22 cellular contexts compared by ENCODE assay signal in genomic region chr16:79419148-79419547, GRCh38.
DNase-seq lines count a peak whose midpoint lies in the region; ATAC-seq, FAIRE-seq and TF ChIP-seq lines count a peak whose summit lies in the region.
"Had no signal": no experiment of that assay in that cellular context is flagged by ENCODE, and none has a peak within 500 bp of the region (broad histone marks: within the 10 kb centered on the region; RNA-seq: fewer than 3 reads in every experiment).

No MANE protein-coding gene starts in this region.

- TF ChIP-seq POLR2A in A549 (IDR thresholded peaks at IDR 0.05; ENCODE audit: low read length): no peak

- TF ChIP-seq CTCF in A549 (IDR thresholded peaks at IDR 0.05) (no peak), left ventricle myocardium inferior (IDR thresholded peaks at IDR 0.05; ENCODE audit: borderline replicate concordance) (no peak), parathyroid adenoma (IDR thresholded peaks at IDR 0.05) (no peak), GM10266 (IDR thresholded peaks at IDR 0.05; ENCODE audit: control insufficient read depth, insufficient read depth, low read depth, missing control alignments) (no peak)

- no peak overlapping the region for H3K9ac ChIP-seq in parathyroid adenoma

- DNase-seq in A549 (ENCODE audit: low read depth in 1 of 2, low spot score in 1 of 2) (no peak), CD1c-positive myeloid dendritic cell (ENCODE audit: extremely low spot score) (peak; percentile 78), left ventricle myocardium inferior (no peak), NCI-H82 treated with DMSO at 0.1 percent for 48 hours (lab: John Stamatoyannopoulos, UW; ENCODE audit: unreplicated experiment) (no peak), GM10266 (ENCODE audit: extremely low spot score) (no peak)
- DNase-seq: ACHN, DMS 273 treated with DMSO at 0.1 percent for 48 hours, GDM1, H9, Kasumi-1, MG63, NCI-H1048, NCI-H1436, NCI-H1930, NCI-H226, NCI-H82, PC-9 had no signal

- H3K4me3 ChIP-seq in A549: no peak overlapping the region
- H3K4me3 ChIP-seq in left ventricle myocardium inferior: no peak overlapping the region
- H3K4me3 ChIP-seq in parathyroid adenoma (ENCODE audit: low read depth, low read length): no peak overlapping the region
- H3K4me3 ChIP-seq: MG63, PC-9, SJSA1 had no signal

- H3K36me3 ChIP-seq in left ventricle myocardium inferior (no peaks in the 10 kb centered on the region), parathyroid adenoma (ENCODE audit: control insufficient read depth, insufficient read depth, low read length) (no peaks in the 10 kb centered on the region)
- H3K36me3 ChIP-seq: MG63, SJSA1 had no signal

- CTCF ChIA-PET in A549 (lab: Yijun Ruan, JAX): no interaction called here

- intact Hi-C loops in left ventricle myocardium inferior (cut with micrococcal nuclease): no loop called here

- FAIRE-seq in A549 (lab: Jason Lieb, UNC): no peak
- FAIRE-seq: HTR-8/SVneo had no signal

- no peak for TF ChIP-seq RAD21 in A549 (conservative IDR thresholded peaks at IDR 0.05 in 1 of 2, IDR thresholded peaks at IDR 0.05 in 1 of 2)

- H3K79me2 ChIP-seq in parathyroid adenoma: no peaks in the 10 kb centered on the region

- no peak for TF ChIP-seq EP300 in A549 (IDR thresholded peaks at IDR 0.05)

- 58% methylated on average over 6 of the region's 6 CpGs for WGBS in A549 (ENCODE audit: missing lambda C conversion rate)

- H3K9me3 ChIP-seq in A549 (no peaks in the 10 kb centered on the region), left ventricle myocardium inferior (replicated peaks) (no peaks in the 10 kb centered on the region), parathyroid adenoma (ENCODE audit: control insufficient read depth, low read length) (no peaks in the 10 kb centered on the region)
- H3K9me3 ChIP-seq: MG63, SJSA1 had no signal

- no peak overlapping the region for H3K4me2 ChIP-seq in A549
- H3K4me2 ChIP-seq in parathyroid adenoma (ENCODE audit: low read length): no peak overlapping the region
- H3K4me2 ChIP-seq: PC-9 had no signal

- H3K4me1 ChIP-seq in A549 (no peaks in the 10 kb centered on the region), left ventricle myocardium inferior (no peaks in the 10 kb centered on the region), parathyroid adenoma (peaks cover 24% of the 10 kb centered on the region)
- H3K4me1 ChIP-seq: SJSA1 had no signal

- ATAC-seq in A549: no peak
- ATAC-seq in HG03442 (IDR thresholded peaks at IDR 0.05; ENCODE audit: unreplicated experiment): no peak

- H3K27me3 ChIP-seq in left ventricle myocardium inferior (ENCODE audit: low read depth) (peaks cover 20% of the 10 kb centered on the region), parathyroid adenoma (ENCODE audit: control insufficient read depth, insufficient read depth, low read length) (no peaks in the 10 kb centered on the region)
- H3K27me3 ChIP-seq: MG63, SJSA1 had no signal

- no peak overlapping the region for H3K27ac ChIP-seq in A549
- peak overlapping the region; percentile 5 for H3K27ac ChIP-seq in left ventricle myocardium inferior (replicated peaks)
- peak overlapping the region; percentile 18 for H3K27ac ChIP-seq in parathyroid adenoma
- H3K27ac ChIP-seq: C4-2B, PC-9, SJSA1 had no signal

- POLR2A ChIA-PET in A549 (lab: Yijun Ruan, JAX): no interaction called here

- H2AFZ ChIP-seq in parathyroid adenoma: peak overlapping the region; percentile 78
- H2AFZ ChIP-seq: PC-9 had no signal

TF ChIP-seq in A549, 52 proteins besides CTCF, POLR2A, EP300 and RAD21:
- TF ChIP-seq SMC3 (IDR thresholded peaks at IDR 0.05): no peak
- TF ChIP-seq ZFP36 (IDR thresholded peaks at IDR 0.05; ENCODE audit: borderline replicate concordance, partially characterized antibody): no peak
- peak; percentile 6 for TF ChIP-seq MAFK (IDR thresholded peaks at IDR 0.05; ENCODE audit: partially characterized antibody)
- TF ChIP-seq ZSCAN20 (CRISPR knock-in tag; IDR thresholded peaks at IDR 0.05): no peak
- no peak for TF ChIP-seq FOXS1 (CRISPR knock-in tag; IDR thresholded peaks at IDR 0.05)
- no peak for TF ChIP-seq NPAS2 (CRISPR knock-in tag; IDR thresholded peaks at IDR 0.05; ENCODE audit: borderline replicate concordance)
- TF ChIP-seq HEYL (CRISPR knock-in tag; IDR thresholded peaks at IDR 0.05): no peak
- no peak for TF ChIP-seq ZC3H11A (IDR thresholded peaks at IDR 0.05)

Comparison
In these comparisons a context has a peak if more than half of its experiments do, and no peak if none do; other contexts are left out.
1. H3K27ac ChIP-seq: peak in left ventricle myocardium inferior (single experiment) and parathyroid adenoma (single experiment); none in A549 (0 of 2).